ENCODE assay signal across 12 cellular contexts in the genomic region with DNA sequence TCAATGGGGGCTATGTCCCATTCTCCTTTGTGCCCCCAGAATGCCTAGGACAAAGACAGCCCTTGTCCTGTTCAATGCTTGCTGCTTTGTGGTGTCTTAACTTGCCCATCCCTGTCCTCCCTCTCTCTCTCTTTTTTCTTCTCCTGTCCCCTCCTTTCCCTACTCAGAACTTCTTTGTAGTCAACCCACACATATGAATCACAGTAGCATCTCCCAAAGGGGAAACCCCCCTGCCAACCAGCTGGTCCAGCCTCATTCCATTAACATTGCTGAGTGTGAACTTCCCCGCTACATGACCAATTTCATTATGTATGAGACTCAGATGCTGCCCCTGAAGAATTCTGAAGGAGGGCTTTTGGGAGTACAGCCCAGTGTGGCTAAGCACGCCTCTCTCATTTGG.
DNase-seq lines count a peak whose midpoint lies in the region; ATAC-seq and TF ChIP-seq lines count a peak whose summit lies in the region.
"Had no signal": no experiment of that assay in that cellular context is flagged by ENCODE, and none has a peak within 500 bp of the region (broad histone marks: within the 10 kb centered on the region; RNA-seq: fewer than 3 reads in every experiment).

No MANE protein-coding gene starts in this region.

- DNase-seq in AG08396 (ENCODE audit: low spot score) (peak; percentile 46), HFFc6 (peak; percentile 83), astrocyte of the hippocampus (ENCODE audit: low read depth, low spot score) (peak; percentile 80), left lung (no peak), SK-N-DZ (ENCODE audit: low spot score) (no peak), lower leg skin (ENCODE audit: low spot score in 2 of 2) (no peak), SHP77 (lab: John Stamatoyannopoulos, UW) (no peak)
- DNase-seq: activated CD4-positive, alpha-beta T cell treated with anti-CD3 and anti-CD28 coated beads for 4 hours; COR-L47; left colon; pancreas had no signal

- H3K4me1 Mint-ChIP-seq in HFFc6 (ENCODE audit: low read depth): peaks cover 53% of the 10 kb centered on the region

- peak overlapping the region; percentile 69 for H3K27ac Mint-ChIP-seq in HFFc6

- no peaks in the 10 kb centered on the region for H3K4me1 ChIP-seq in left lung
- H3K4me1 ChIP-seq: pancreas had no signal

- no peaks in the 10 kb centered on the region for H3K9me3 ChIP-seq in left lung
- H3K9me3 ChIP-seq: pancreas had no signal

- no peaks in the 10 kb centered on the region for H3K36me3 Mint-ChIP-seq in HFFc6 (ENCODE audit: low read depth)

- H3K9me3 Mint-ChIP-seq in HFFc6: no peaks in the 10 kb centered on the region

- intact Hi-C loops in left lung (cut with DNase I): no loop called here
- intact Hi-C loops in lower leg skin (cut with DNase I; ENCODE audit: low total_unique reads): no loop called here

- no peaks in the 10 kb centered on the region for H3K27me3 ChIP-seq in left lung
- H3K27me3 ChIP-seq: pancreas had no signal

- TF ChIP-seq POLR2A in lower leg skin (IDR thresholded peaks at IDR 0.05): no peak

- no peak overlapping the region for H3K27ac ChIP-seq in left lung
- H3K27ac ChIP-seq: pancreas had no signal

- ATAC-seq in left lung (peak; percentile 35), HG02571 (IDR thresholded peaks at IDR 0.05; ENCODE audit: unreplicated experiment) (no peak)
- ATAC-seq: left colon had no signal

- no peaks in the 10 kb centered on the region for H3K36me3 ChIP-seq in left lung
- H3K36me3 ChIP-seq: pancreas had no signal

- 74 to 76% methylated on average over 2 of the region's 2 CpGs for WGBS in lower leg skin, 2 donors

- H3K4me3 Mint-ChIP-seq in HFFc6: peak overlapping the region; percentile 53

- no peaks in the 10 kb centered on the region; the same call in 1 of the 2 replicates for H3K27me3 Mint-ChIP-seq in HFFc6 (ENCODE audit: insufficient read depth)

- H3K4me3 ChIP-seq in left lung (no peak overlapping the region), lower leg skin (ENCODE audit: low read depth, poor library complexity, severe bottlenecking) (no peak overlapping the region)
- H3K4me3 ChIP-seq: pancreas had no signal

- no peak for TF ChIP-seq CTCF in HFFc6 (IDR thresholded peaks at IDR 0.05)
- no peak for TF ChIP-seq CTCF in left lung (IDR thresholded peaks at IDR 0.05)
- TF ChIP-seq CTCF in lower leg skin (IDR thresholded peaks at IDR 0.05): no peak

Comparison
In these comparisons a context has a peak if more than half of its experiments do, and no peak if none do; other contexts are left out.
1. DNase-seq: peak in AG08396 (single experiment), HFFc6 (single experiment) and astrocyte of the hippocampus (single experiment); none in left lung (0 of 2), SK-N-DZ (single experiment), lower leg skin (0 of 2) and SHP77 (0 of 2).